ENCODE assay signal across 8 cellular contexts in the genomic region with DNA sequence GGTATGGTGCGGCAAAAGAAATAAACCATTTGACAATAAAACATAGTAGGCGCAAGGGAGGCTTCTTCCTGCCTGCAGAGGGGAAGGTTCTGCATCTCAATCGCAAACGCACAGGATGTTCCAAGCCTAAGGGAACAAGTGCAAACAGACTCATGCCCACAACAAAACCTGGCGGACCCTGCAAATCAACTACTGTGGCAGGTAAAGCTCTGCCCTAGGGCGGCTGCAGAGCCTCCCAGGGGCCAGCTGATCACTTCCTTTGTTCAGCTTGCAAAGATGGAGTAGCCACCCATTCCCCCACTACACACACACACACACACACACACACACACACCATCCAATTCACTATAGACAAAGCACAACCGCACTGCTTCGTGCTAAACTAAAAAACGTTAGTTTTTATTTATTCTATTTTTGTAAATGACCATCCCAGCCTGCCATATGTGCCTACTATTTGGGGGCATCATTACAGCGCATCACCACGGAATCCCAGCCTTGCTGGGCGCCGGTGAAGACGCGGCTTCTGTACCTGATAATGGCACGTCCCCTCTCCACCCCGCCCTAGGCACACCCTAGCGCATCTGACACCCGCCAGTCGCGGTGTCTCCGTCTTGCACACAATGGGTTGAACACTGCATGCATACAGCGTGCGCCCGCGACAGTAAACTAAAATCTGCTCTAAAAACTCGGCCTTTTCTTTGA. TPM values are rescaled to one million over a fixed set of nuclear protein-coding genes. Genes with fewer than 3 reads are reported as not detected.
DNase-seq lines count a peak whose midpoint lies in the region; ATAC-seq and TF ChIP-seq lines count a peak whose summit lies in the region.

No MANE protein-coding gene starts in this region.

- intact Hi-C loops in sigmoid colon (cut with DNase I), result loop anchor here (2.0 kb wide), 2 partner anchors 47 to 217 kb away; partner anchors contain the start of gene STK32A

- peak in 1 of 4 donors; percentile 10 for TF ChIP-seq EP300 in sigmoid colon (IDR thresholded peaks at IDR 0.05)

- H3F3A ChIP-seq in GM23248 (ENCODE audit: insufficient read depth) (peaks cover 11% of the 10 kb centered on the region), MM.1S (ENCODE audit: insufficient read depth, low read length) (no peaks in the 10 kb centered on the region)

- 32% methylated on average over 27 of the region's 27 CpGs for WGBS in GM23248 (ENCODE audit: low coverage in 1 of 2, low lambda C conversion rate in 2 of 2, missing lambda C conversion rate in 2 of 2), 2 experiments
- 9 to 18% methylated on average over 27 of the region's 27 CpGs for WGBS in sigmoid colon, 2 donors

- peaks cover 37% of the 10 kb centered on the region for H3K4me1 Mint-ChIP-seq in glutamatergic neuron (ENCODE audit: low read depth, unreplicated experiment)

- no peak overlapping the region for H3K27ac ChIP-seq in GM23248
- H3K27ac ChIP-seq in sigmoid colon, result peak overlapping the region; percentile 92 to 98 (median 97)
- H3K27ac ChIP-seq in MM.1S (ENCODE audit: low read length), result no peak overlapping the region

- ATAC-seq in GM21528 (IDR thresholded peaks at IDR 0.05; ENCODE audit: low FRiP score, unreplicated experiment), result no peak

- H3K4me1 ChIP-seq in GM23248 (ENCODE audit: insufficient read depth), result peaks cover 28% of the 10 kb centered on the region
- H3K4me1 ChIP-seq in NT2/D1 (ENCODE audit: insufficient read depth, insufficient read length), result peaks cover 4% of the 10 kb centered on the region
- H3K4me1 ChIP-seq in sigmoid colon, result peaks cover 0 to 66% (median 53%) of the 10 kb centered on the region in 4 donors
- peaks cover 12% of the 10 kb centered on the region; the same call in 1 of the 2 replicates for H3K4me1 ChIP-seq in MM.1S (ENCODE audit: low read length)

- H3K36me3 ChIP-seq in GM23248 (ENCODE audit: low read depth), result no peaks in the 10 kb centered on the region
- no peaks in the 10 kb centered on the region for H3K36me3 ChIP-seq in NT2/D1 (ENCODE audit: insufficient read depth, insufficient read length, low read length)
- H3K36me3 ChIP-seq in sigmoid colon, result no peaks in the 10 kb centered on the region
- no peaks in the 10 kb centered on the region for H3K36me3 ChIP-seq in MM.1S (replicated peaks; ENCODE audit: insufficient read depth, low read length)

- no peak for TF ChIP-seq POLR2A in sigmoid colon (IDR thresholded peaks at IDR 0.05)

- peak overlapping the region; percentile 99 for H3K27ac Mint-ChIP-seq in glutamatergic neuron (ENCODE audit: unreplicated experiment)

- H3K9me2 ChIP-seq in GM23248 (ENCODE audit: insufficient read depth) (no peaks in the 10 kb centered on the region), MM.1S (replicated peaks; ENCODE audit: insufficient read depth, low read length) (no peaks in the 10 kb centered on the region)

- H3K4me2 ChIP-seq in GM23248 (ENCODE audit: unreplicated experiment) (peak overlapping the region; percentile 78), MM.1S (ENCODE audit: low read depth, low read length) (no peak overlapping the region)

- peaks cover 25% of the 10 kb centered on the region for H3K79me2 ChIP-seq in GM23248 (ENCODE audit: insufficient read depth)
- no peaks in the 10 kb centered on the region for H3K79me2 ChIP-seq in MM.1S (ENCODE audit: low read length)

- H3K9me3 Mint-ChIP-seq in glutamatergic neuron (ENCODE audit: unreplicated experiment), result peaks cover 34% of the 10 kb centered on the region

- DNase-seq in GM23248 (no peak), NT2/D1 (ENCODE audit: low read depth, low spot score) (no peak), glutamatergic neuron (peak; percentile 67), sigmoid colon (peak; percentile 75), MM.1S (no peak), NK-92 (lab: John Stamatoyannopoulos, UW; ENCODE audit: unreplicated experiment) (no peak), superior temporal gyrus (ENCODE audit: extremely low spot score) (no peak)

- H2AFZ ChIP-seq in GM23248 (peak overlapping the region; percentile 82; the same call in 1 of the 2 replicates), MM.1S (ENCODE audit: low read length) (no peak overlapping the region)

- H3K4me3 Mint-ChIP-seq in glutamatergic neuron (ENCODE audit: unreplicated experiment), result peak overlapping the region; percentile 100

- H4K20me1 ChIP-seq in GM23248 (ENCODE audit: insufficient read depth) (no peaks in the 10 kb centered on the region), MM.1S (ENCODE audit: insufficient read depth, low read length) (no peaks in the 10 kb centered on the region)

- in situ Hi-C loops in GM23248 (cut with MboI), result loop anchor here (5.0 kb wide), 1 partner anchor 105 kb away; no protein-coding TSS in a partner anchor

- H3K9me3 ChIP-seq in GM23248 (ENCODE audit: low read depth), result no peaks in the 10 kb centered on the region
- no peaks in the 10 kb centered on the region for H3K9me3 ChIP-seq in NT2/D1 (ENCODE audit: insufficient read depth, low read length)
- H3K9me3 ChIP-seq in sigmoid colon, result no peaks in the 10 kb centered on the region
- H3K9me3 ChIP-seq in MM.1S (replicated peaks; ENCODE audit: insufficient read depth, low read length), result no peaks in the 10 kb centered on the region

- H3K9ac ChIP-seq in GM23248, result peak overlapping the region; percentile 91
- peak overlapping the region; percentile 91 for H3K9ac ChIP-seq in NT2/D1 (ENCODE audit: insufficient read length, low read depth)
- no peak overlapping the region for H3K9ac ChIP-seq in MM.1S (ENCODE audit: low read length)

- H3K36me3 Mint-ChIP-seq in glutamatergic neuron (ENCODE audit: unreplicated experiment), result no peaks in the 10 kb centered on the region

- H3K27me3 ChIP-seq in GM23248 (replicated peaks; ENCODE audit: insufficient read depth), result no peaks in the 10 kb centered on the region
- H3K27me3 ChIP-seq in NT2/D1 (ENCODE audit: insufficient read depth, insufficient read length), result no peaks in the 10 kb centered on the region
- no peaks in the 10 kb centered on the region for H3K27me3 ChIP-seq in sigmoid colon
- no peaks in the 10 kb centered on the region for H3K27me3 ChIP-seq in MM.1S (replicated peaks; ENCODE audit: insufficient read depth, low read length)

- peaks cover 33% of the 10 kb centered on the region for H3K27me3 Mint-ChIP-seq in glutamatergic neuron (ENCODE audit: unreplicated experiment)

- H3K4me3 ChIP-seq in GM23248 (peak overlapping the region; percentile 82), NT2/D1 (ENCODE audit: insufficient read length, low read depth) (peak overlapping the region; percentile 94), sigmoid colon (peak overlapping the region; percentile 62 to 90 (median 89)), MM.1S (ENCODE audit: low read length) (no peak overlapping the region)

- no peak for TF ChIP-seq CTCF in glutamatergic neuron (IDR thresholded peaks at IDR 0.05; ENCODE audit: partially characterized antibody, unreplicated experiment)
- no peak for TF ChIP-seq CTCF in sigmoid colon (IDR thresholded peaks at IDR 0.05)
- TF ChIP-seq CTCF in MM.1S (IDR thresholded peaks at IDR 0.05; ENCODE audit: low read length), result no peak

RNA-seq across cellular contexts. Expression of gene DPYSL3, which starts 57.6 kb away (rescaled TPM):
- 34.3 and 42.8 TPM in 2 replicates for total RNA-seq in GM23248 (2014; rRNA removed; shearing (Covaris generic))
- polyA plus RNA-seq in GM23248 (2016; fragmentation: Nextera tagmentation; extraction: Ambion mirVana), result 8.8 and 9.2 TPM in 2 replicates
- 571 TPM for total RNA-seq in glutamatergic neuron (ENCODE audit: unreplicated experiment)
- 100 to 1,000 TPM; 149 to 343 (median 184) TPM for total RNA-seq in sigmoid colon
- polyA plus RNA-seq in sigmoid colon, result 10 to 100 TPM in 2 of 3 donors, 1 to 10 TPM in 1; 4.2 to 48.7 (median 20.4) TPM

Comparison
In these comparisons a context has a peak if more than half of its experiments do, and no peak if none do; other contexts are left out.
1. DNase-seq: peak in glutamatergic neuron (single experiment) and sigmoid colon (single experiment); none in GM23248 (single experiment), NT2/D1 (single experiment), MM.1S (single experiment), NK-92 (single experiment) and superior temporal gyrus (single experiment).
2. H3K27ac ChIP-seq: peak in sigmoid colon (4 of 4); none in GM23248 (single experiment) and MM.1S (single experiment).